13 cellular contexts compared by ENCODE assay signal in the genomic region with DNA sequence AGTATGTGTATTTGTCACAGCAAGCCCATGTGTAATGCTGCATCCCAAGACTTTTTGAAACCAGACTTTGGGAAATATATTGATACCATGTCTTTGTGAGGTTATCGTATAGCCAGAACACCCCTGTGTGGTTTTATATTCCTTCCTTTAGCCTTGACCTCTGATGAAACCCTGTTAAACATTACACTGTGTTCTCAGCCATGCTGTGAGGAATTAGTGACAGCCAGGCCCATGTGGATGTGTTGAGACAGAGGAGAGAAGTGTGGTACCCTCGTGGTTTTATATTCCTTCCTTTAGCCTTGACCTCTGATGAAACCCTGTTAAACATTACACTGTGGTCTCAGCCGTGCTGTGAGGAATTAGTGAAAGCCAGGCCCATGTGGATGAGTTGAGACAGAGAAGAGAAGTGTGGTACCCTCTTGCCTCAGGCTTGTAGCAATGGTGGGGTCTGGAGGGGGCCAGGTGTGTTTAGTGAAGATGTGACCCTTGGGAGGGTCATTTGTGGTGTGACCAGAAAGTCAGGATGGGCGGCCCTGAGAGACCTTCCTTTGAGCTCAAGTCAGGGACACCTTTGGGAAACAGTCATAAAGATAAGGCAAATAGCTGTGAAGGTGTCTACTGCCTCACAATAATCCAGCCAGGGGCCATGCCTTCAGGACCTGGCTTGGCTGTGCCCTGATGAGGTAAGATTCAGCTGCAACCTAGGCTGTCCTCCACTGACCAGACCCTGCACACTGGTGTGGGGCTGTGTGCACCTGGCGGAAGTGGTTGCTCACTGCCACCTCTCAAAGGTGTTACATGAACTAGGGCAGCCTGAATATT.
DNase-seq lines count a peak whose midpoint lies in the region; ATAC-seq, FAIRE-seq and TF ChIP-seq lines count a peak whose summit lies in the region.
"Had no signal": no experiment of that assay in that cellular context is flagged by ENCODE, and none has a peak within 500 bp of the region (broad histone marks: within the 10 kb centered on the region; RNA-seq: fewer than 3 reads in every experiment).

No MANE protein-coding gene starts in this region.

- ATAC-seq in GM18498 (IDR thresholded peaks at IDR 0.05; ENCODE audit: unreplicated experiment), result peak; percentile 76
- ATAC-seq in GM21367 (IDR thresholded peaks at IDR 0.05; ENCODE audit: unreplicated experiment), result peak; percentile 54
- ATAC-seq in HG03342 (IDR thresholded peaks at IDR 0.05; ENCODE audit: unreplicated experiment), result peak; percentile 66
- ATAC-seq in left ventricle myocardium superior, result no peak
- no peak for ATAC-seq in stimulated activated memory B cell treated with anti-CD40 and anti-IgM and Interleukin-4, amounts not matched to agents 10 μg/mL and 1 μg/mL and 100 μg/mL, for 72 hours

- H3K4me3 Mint-ChIP-seq in stimulated activated memory B cell treated with anti-CD40 and anti-IgM and Interleukin-4, amounts not matched to agents 10 μg/mL and 1 μg/mL and 100 μg/mL, for 72 hours, result no peak overlapping the region
- H3K4me3 Mint-ChIP-seq: T-helper 2 cell treated with Interferon-gamma antibody and Interleukin-4, amounts not matched to agents 5 μg/mL and 100 μg/mL, for 36 hours had no signal

- DNase-seq in fibroblast of villous mesenchyme (ENCODE audit: low read depth) (peak; percentile 40), left ventricle myocardium superior (no peak), urothelium cell line (ENCODE audit: low spot score) (no peak), middle frontal gyrus (ENCODE audit: extremely low spot score, low spot score) (no peak)
- DNase-seq: hypothalamus, NCI-H1092, spleen had no signal

- H3K27ac Mint-ChIP-seq in stimulated activated memory B cell treated with anti-CD40 and anti-IgM and Interleukin-4, amounts not matched to agents 10 μg/mL and 1 μg/mL and 100 μg/mL, for 72 hours, result no peak overlapping the region
- H3K27ac Mint-ChIP-seq: T-helper 2 cell treated with Interferon-gamma antibody and Interleukin-4, amounts not matched to agents 5 μg/mL and 100 μg/mL, for 36 hours had no signal

- FAIRE-seq in urothelium cell line (lab: Jason Lieb, UNC), result no peak

- H3K9me3 Mint-ChIP-seq in stimulated activated memory B cell treated with anti-CD40 and anti-IgM and Interleukin-4, amounts not matched to agents 10 μg/mL and 1 μg/mL and 100 μg/mL, for 72 hours, result no peaks in the 10 kb centered on the region
- H3K9me3 Mint-ChIP-seq: T-helper 2 cell treated with Interferon-gamma antibody and Interleukin-4, amounts not matched to agents 5 μg/mL and 100 μg/mL, for 36 hours had no signal

- H3K27me3 Mint-ChIP-seq in stimulated activated memory B cell treated with anti-CD40 and anti-IgM and Interleukin-4, amounts not matched to agents 10 μg/mL and 1 μg/mL and 100 μg/mL, for 72 hours, result no peaks in the 10 kb centered on the region

- TF ChIP-seq CTCF in fibroblast of villous mesenchyme (IDR thresholded peaks at IDR 0.05; ENCODE audit: insufficient read depth, low read depth, low read length), result no peak

- H3K36me3 Mint-ChIP-seq in stimulated activated memory B cell treated with anti-CD40 and anti-IgM and Interleukin-4, amounts not matched to agents 10 μg/mL and 1 μg/mL and 100 μg/mL, for 72 hours, result peaks cover 9% of the 10 kb centered on the region

- peaks cover 27% of the 10 kb centered on the region for H3K4me1 Mint-ChIP-seq in stimulated activated memory B cell treated with anti-CD40 and anti-IgM and Interleukin-4, amounts not matched to agents 10 μg/mL and 1 μg/mL and 100 μg/mL, for 72 hours

- intact Hi-C loops in left ventricle myocardium superior (cut with micrococcal nuclease), result no loop called here

- no peak overlapping the region for H3K4me3 ChIP-seq in fibroblast of villous mesenchyme (ENCODE audit: low read depth, low read length)
- H3K4me3 ChIP-seq: adrenal gland, spleen had no signal

Comparison
In these comparisons a context has a peak if more than half of its experiments do, and no peak if none do; other contexts are left out.
1. ATAC-seq: peak in GM18498 (single experiment), GM21367 (single experiment) and HG03342 (single experiment); none in left ventricle myocardium superior (single experiment) and stimulated activated memory B cell treated with anti-CD40 and anti-IgM and Interleukin-4, amounts not matched to agents 10 μg/mL and 1 μg/mL and 100 μg/mL, for 72 hours (single experiment).